ENCODE assay signal across 8 cellular contexts in the genomic region with DNA sequence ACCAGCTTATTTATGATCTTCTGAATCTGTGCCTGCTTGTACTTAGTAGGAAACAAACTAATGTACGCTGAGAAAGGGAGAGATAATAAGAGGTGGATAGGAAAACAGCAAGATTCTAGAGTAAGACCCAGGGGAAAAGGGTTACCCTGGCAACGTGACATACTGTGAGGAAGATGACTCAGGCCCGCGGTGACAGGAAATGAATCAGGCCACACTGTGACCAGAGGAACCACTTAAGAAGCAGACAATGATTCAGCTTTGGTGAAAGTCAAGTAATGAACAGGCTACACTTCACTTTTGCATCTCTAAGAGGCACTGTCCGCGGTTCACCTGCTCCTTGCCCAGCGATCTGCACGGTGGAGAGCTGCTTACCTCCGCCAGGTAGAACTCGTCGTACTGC.
DNase-seq lines count a peak whose midpoint lies in the region; FAIRE-seq and TF ChIP-seq lines count a peak whose summit lies in the region.

No MANE protein-coding gene starts in this region.

- H3K4me1 ChIP-seq in HEK293 (ENCODE audit: control insufficient read depth, insufficient read depth, low read length): peaks cover 3% of the 10 kb centered on the region; the same call in 1 of the 2 replicates
- H3K4me1 ChIP-seq in small intestine (ENCODE audit: control insufficient read depth in 2 of 2, insufficient read depth in 1 of 2, low read depth in 1 of 2, low read length in 1 of 2): no peaks in the 10 kb centered on the region

- TF ChIP-seq CTCF in HEK293 (tag by site-specific recombination; IDR thresholded peaks at IDR 0.05) (no peak), kidney epithelial cell (IDR thresholded peaks at IDR 0.05; ENCODE audit: insufficient read depth, low read length, poor library complexity, severe bottlenecking) (no peak)

- no peaks in the 10 kb centered on the region for H3K27me3 ChIP-seq in MG63
- H3K27me3 ChIP-seq in kidney epithelial cell (ENCODE audit: control insufficient read depth, insufficient read depth, low read length): no peaks in the 10 kb centered on the region
- H3K27me3 ChIP-seq in small intestine (ENCODE audit: control insufficient read depth in 2 of 2, insufficient read depth in 2 of 2, low read length in 2 of 2): no peaks in the 10 kb centered on the region

- intact Hi-C loops in activated CD4-positive, alpha-beta memory T cell treated with anti-CD3 and anti-CD28 coated beads for 36 hours (cut with micrococcal nuclease): loop anchor here (1.0 kb wide), 1 partner anchor 369 kb away; no protein-coding TSS in a partner anchor

- no peaks in the 10 kb centered on the region for H3K9me3 Mint-ChIP-seq in activated CD4-positive, alpha-beta memory T cell treated with anti-CD3 and anti-CD28 coated beads for 36 hours

- H3K9me3 ChIP-seq in HEK293 (ENCODE audit: control insufficient read depth, insufficient read depth, low read depth, low read length) (no peaks in the 10 kb centered on the region), MG63 (no peaks in the 10 kb centered on the region), small intestine (ENCODE audit: control insufficient read depth, low read depth) (no peaks in the 10 kb centered on the region)

- peaks cover 4% of the 10 kb centered on the region for H3K4me1 Mint-ChIP-seq in activated CD4-positive, alpha-beta memory T cell treated with anti-CD3 and anti-CD28 coated beads for 36 hours (ENCODE audit: low read depth)

- no peak overlapping the region for H3K4me3 ChIP-seq in HEK293 (ENCODE audit: low read depth, low read length)
- H3K4me3 ChIP-seq in MG63: no peak overlapping the region
- H3K4me3 ChIP-seq in kidney epithelial cell (ENCODE audit: low read depth, low read length): no peak overlapping the region
- H3K4me3 ChIP-seq in small intestine (ENCODE audit: low read depth in 1 of 2, low read length in 2 of 2): no peak overlapping the region

- H3K4me3 Mint-ChIP-seq in activated CD4-positive, alpha-beta memory T cell treated with anti-CD3 and anti-CD28 coated beads for 36 hours: no peak overlapping the region

- H3K27me3 Mint-ChIP-seq in activated CD4-positive, alpha-beta memory T cell treated with anti-CD3 and anti-CD28 coated beads for 36 hours: peaks cover 7% of the 10 kb centered on the region

- CTCF ChIA-PET in HEK293 (lab: Yijun Ruan, JAX): no interaction called here
- CTCF ChIA-PET in activated CD4-positive, alpha-beta memory T cell treated with anti-CD3 and anti-CD28 coated beads for 36 hours (lab: Charles Lee): interaction anchor here (0.7 kb wide), 1 partner anchor 113 kb away, joined by 3 read pairs; no protein-coding TSS in a partner anchor

- 71 to 74% (median 74%) methylated on average over 11 of the region's 11 CpGs for WGBS in small intestine, 3 donors

- FAIRE-seq in small intestine (lab: Jason Lieb, UNC): no peak

- H3K36me3 Mint-ChIP-seq in activated CD4-positive, alpha-beta memory T cell treated with anti-CD3 and anti-CD28 coated beads for 36 hours: no peaks in the 10 kb centered on the region

- POLR2A ChIA-PET in HEK293 (lab: Yijun Ruan, JAX): no interaction called here
- POLR2A ChIA-PET in activated CD4-positive, alpha-beta memory T cell treated with anti-CD3 and anti-CD28 coated beads for 36 hours (lab: Charles Lee): no interaction called here

- H3K27ac Mint-ChIP-seq in activated CD4-positive, alpha-beta memory T cell treated with anti-CD3 and anti-CD28 coated beads for 36 hours: no peak overlapping the region

- no peaks in the 10 kb centered on the region for H3K36me3 ChIP-seq in HEK293 (ENCODE audit: control insufficient read depth in 2 of 2, insufficient read depth in 1 of 2, low read length in 2 of 2)
- no peaks in the 10 kb centered on the region for H3K36me3 ChIP-seq in MG63
- H3K36me3 ChIP-seq in kidney epithelial cell (ENCODE audit: control insufficient read depth, insufficient read depth, low read length): no peaks in the 10 kb centered on the region
- no peaks in the 10 kb centered on the region for H3K36me3 ChIP-seq in small intestine (ENCODE audit: control insufficient read depth in 2 of 2, insufficient read depth in 2 of 2, low read length in 2 of 2)

- peak; percentile 39 for DNase-seq in NCI-H2171 treated with DMSO at 0.1 percent for 48 hours (lab: John Stamatoyannopoulos, UW)
- no peak for DNase-seq in NCI-H2171 (lab: John Stamatoyannopoulos, UW)
- DNase-seq in MG63: peak; percentile 73
- DNase-seq in activated CD4-positive, alpha-beta memory T cell treated with anti-CD3 and anti-CD28 coated beads for 36 hours: peak; percentile 77
- DNase-seq in kidney epithelial cell (ENCODE audit: low read depth): peak; percentile 41
- no peak for DNase-seq in small intestine
- no peak for DNase-seq in effector CD4-positive, alpha-beta T cell

- H3K27ac ChIP-seq in HEK293 (ENCODE audit: extremely low read depth, low read depth, low read length): no peak overlapping the region
- H3K27ac ChIP-seq in small intestine (ENCODE audit: low read depth in 1 of 2, low read length in 1 of 2): no peak overlapping the region

TF ChIP-seq in HEK293, 187 proteins besides CTCF, POLR2A, EP300 and RAD21:
- TF ChIP-seq, protein P1, sequence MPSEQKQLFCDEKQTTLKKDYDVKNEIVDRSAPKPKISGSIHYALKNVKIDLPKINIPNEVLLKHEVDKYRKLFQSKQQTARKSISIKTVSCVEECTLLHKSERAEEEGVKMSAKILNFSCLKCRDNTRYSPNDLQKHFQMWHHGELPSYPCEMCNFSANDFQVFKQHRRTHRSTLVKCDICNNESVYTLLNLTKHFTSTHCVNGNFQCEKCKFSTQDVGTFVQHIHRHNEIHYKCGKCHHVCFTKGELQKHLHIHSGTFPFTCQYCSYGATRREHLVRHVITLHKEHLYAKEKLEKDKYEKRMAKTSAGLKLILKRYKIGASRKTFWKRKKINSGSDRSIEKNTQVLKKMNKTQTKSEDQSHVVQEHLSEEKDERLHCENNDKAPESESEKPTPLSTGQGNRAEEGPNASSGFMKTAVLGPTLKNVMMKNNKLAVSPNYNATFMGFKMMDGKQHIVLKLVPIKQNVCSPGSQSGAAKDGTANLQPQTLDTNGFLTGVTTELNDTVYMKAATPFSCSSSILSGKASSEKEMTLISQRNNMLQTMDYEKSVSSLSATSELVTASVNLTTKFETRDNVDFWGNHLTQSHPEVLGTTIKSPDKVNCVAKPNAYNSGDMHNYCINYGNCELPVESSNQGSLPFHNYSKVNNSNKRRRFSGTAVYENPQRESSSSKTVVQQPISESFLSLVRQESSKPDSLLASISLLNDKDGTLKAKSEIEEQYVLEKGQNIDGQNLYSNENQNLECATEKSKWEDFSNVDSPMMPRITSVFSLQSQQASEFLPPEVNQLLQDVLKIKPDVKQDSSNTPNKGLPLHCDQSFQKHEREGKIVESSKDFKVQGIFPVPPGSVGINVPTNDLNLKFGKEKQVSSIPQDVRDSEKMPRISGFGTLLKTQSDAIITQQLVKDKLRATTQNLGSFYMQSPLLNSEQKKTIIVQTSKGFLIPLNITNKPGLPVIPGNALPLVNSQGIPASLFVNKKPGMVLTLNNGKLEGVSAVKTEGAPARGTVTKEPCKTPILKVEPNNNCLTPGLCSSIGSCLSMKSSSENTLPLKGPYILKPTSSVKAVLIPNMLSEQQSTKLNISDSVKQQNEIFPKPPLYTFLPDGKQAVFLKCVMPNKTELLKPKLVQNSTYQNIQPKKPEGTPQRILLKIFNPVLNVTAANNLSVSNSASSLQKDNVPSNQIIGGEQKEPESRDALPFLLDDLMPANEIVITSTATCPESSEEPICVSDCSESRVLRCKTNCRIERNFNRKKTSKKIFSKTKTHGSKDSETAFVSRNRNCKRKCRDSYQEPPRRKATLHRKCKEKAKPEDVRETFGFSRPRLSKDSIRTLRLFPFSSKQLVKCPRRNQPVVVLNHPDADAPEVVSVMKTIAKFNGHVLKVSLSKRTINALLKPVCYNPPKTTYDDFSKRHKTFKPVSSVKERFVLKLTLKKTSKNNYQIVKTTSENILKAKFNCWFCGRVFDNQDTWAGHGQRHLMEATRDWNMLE (tag by site-specific recombination; conservative IDR thresholded peaks at IDR 0.05; ENCODE audit: low read depth): peak; percentile 57
- no peak for TF ChIP-seq GLI2 (tag by site-specific recombination; IDR thresholded peaks at IDR 0.05; ENCODE audit: borderline replicate concordance, low read depth)

Comparison
In these comparisons a context has a peak if more than half of its experiments do, and no peak if none do; other contexts are left out.
1. DNase-seq: peak in NCI-H2171 treated with DMSO at 0.1 percent for 48 hours (single experiment), MG63 (single experiment), activated CD4-positive, alpha-beta memory T cell treated with anti-CD3 and anti-CD28 coated beads for 36 hours (single experiment) and kidney epithelial cell (single experiment); none in NCI-H2171 (single experiment), small intestine (single experiment) and effector CD4-positive, alpha-beta T cell (single experiment).